Comparison of ENCODE assay signal across 8 cellular contexts in the genomic region with DNA sequence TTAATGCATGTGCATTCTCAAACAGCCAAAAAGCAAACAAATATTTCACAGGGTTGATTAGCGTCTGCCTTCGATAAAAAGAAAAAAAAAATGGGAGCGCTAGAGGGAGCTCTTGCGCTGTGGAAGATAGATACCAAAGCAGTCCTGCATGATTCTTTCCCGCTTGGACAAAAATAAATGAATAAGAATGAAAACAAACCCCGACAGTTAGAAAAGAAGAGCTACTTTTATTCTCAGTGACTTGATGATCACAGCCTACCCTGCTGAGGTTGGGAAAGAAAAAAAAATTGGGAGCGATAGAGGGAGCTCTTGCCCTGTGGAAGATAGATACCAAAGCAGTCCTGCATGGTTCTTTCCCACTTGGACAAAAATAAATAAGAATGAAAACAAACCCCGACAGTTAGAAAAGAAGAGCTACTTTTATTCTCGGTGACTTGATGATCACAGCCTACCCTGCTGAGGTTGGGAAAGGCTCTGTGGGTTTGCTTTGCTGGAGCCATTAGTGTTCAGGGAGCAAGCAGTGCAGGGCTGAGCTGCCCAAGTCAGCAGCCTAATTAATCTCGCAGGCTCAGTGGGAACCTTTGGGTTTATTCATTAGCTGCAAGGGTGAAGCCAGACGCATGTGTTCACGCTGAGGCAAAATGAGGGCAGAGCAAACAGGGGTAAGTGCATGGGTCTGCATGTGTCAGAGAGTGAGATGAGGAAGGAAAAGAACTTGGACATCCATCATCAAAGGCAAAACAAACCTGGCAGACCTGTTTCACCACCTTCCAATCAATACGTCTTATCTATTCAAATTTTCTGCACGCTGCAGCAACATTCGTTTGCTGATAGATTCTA.
A peak's percentile ranks its signal among the peaks of the same experiment; 100 is the strongest.
DNase-seq lines count a peak whose midpoint lies in the region; ATAC-seq lines count a peak whose summit lies in the region.

No MANE protein-coding gene starts in this region.

- peak overlapping the region; percentile 28; the same call in 1 of the 2 replicates for H3K4me3 ChIP-seq in HUES64 (ENCODE audit: low read length)

- DNase-seq in SKM-1 treated with dmso at 0.1 percent for 144 hours (lab: John Stamatoyannopoulos, UW; ENCODE audit: unreplicated experiment) (peak; percentile 1), SKM-1 (lab: John Stamatoyannopoulos, UW; ENCODE audit: unreplicated experiment) (no peak), SW480 (ENCODE audit: low spot score) (peak; percentile 33), iPS-NIHi7 (ENCODE audit: extremely low spot score) (peak; percentile 24)
- DNase-seq in activated CD8-positive, alpha-beta memory T cell treated with anti-CD3 and anti-CD28 coated beads, Interleukin-2, amount 50 U/mL, for 48 hours: no peak

- H3K27ac ChIP-seq in HUES64 (ENCODE audit: low read depth, low read length): no peak overlapping the region

- H3K9ac ChIP-seq in HUES64 (ENCODE audit: low read depth, low read length): no peak overlapping the region

- ATAC-seq in GM21529 (IDR thresholded peaks at IDR 0.05; ENCODE audit: unreplicated experiment) (no peak), GM21737 (IDR thresholded peaks at IDR 0.05; ENCODE audit: unreplicated experiment) (no peak)

- H3K4me1 ChIP-seq in HUES64 (ENCODE audit: insufficient read depth, low read length): 0 out of 2 replicates have a peak, but pooled peaks cover 4% of the 10 kb centered on the region

- WGBS in HUES64: 31% methylated on average over 13 of the region's 15 CpGs

- no peaks in the 10 kb centered on the region for H3K36me3 ChIP-seq in HUES64 (ENCODE audit: insufficient read depth, low read length)

- no peaks in the 10 kb centered on the region for H3K9me3 ChIP-seq in HUES64 (ENCODE audit: insufficient read depth, low read depth, low read length)

- no peaks in the 10 kb centered on the region for H3K27me3 ChIP-seq in HUES64 (ENCODE audit: insufficient read depth, low read length)

Comparison
In these comparisons a context has a peak if more than half of its experiments do, and no peak if none do; other contexts are left out.
1. DNase-seq: peak in SKM-1 treated with dmso at 0.1 percent for 144 hours (single experiment), SW480 (single experiment) and iPS-NIHi7 (single experiment); none in SKM-1 (single experiment) and activated CD8-positive, alpha-beta memory T cell treated with anti-CD3 and anti-CD28 coated beads, Interleukin-2, amount 50 U/mL, for 48 hours (single experiment).